Comparison of ENCODE assay signal across 11 cellular contexts in the genomic region with DNA sequence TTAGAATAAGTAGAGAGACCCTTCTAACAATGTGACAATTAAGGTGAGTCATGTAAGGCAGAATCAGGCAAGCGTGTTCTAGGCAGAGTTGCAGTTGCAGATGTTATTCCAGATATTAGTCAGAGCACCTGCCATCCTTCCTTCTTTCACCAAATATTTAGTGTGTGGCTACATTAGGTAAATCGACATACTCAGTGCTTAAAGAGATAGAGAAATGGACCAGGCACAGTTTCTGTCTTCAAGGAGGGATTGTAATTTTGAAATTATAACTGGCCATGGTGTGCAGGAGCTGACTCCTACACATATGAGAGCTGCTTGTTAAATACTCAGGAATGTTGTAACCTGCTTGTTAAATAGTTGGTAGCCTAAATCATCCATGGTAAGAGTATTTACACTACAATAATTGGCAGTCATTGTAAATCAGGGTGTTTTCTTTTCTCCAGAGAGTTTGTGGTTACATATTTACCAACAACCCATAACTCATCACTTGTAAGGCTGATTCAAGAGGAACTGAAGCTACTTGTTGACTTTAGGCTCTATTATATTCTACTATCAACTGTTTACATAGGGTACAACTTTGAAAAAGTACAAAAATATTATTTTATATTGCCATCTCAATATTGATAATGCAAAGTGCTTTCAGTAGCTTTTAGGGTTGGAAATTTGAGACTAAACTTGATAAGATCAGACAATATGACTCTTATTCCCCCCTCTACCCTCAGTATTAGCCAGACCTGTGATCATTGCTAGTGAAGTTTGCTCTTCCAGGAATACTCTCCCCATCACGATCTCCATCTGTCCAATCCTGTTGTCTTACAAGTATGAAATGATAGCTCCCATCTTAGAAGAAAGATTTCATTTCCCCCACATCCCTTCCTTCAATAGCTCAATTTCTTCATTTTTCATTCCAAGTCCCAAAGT.
A peak's percentile ranks its signal among the peaks of the same experiment; 100 is the strongest.
DNase-seq lines count a peak whose midpoint lies in the region; ATAC-seq and TF ChIP-seq lines count a peak whose summit lies in the region.
"Had no signal": no experiment of that assay in that cellular context is flagged by ENCODE, and none has a peak within 500 bp of the region (broad histone marks: within the 10 kb centered on the region; RNA-seq: fewer than 3 reads in every experiment).

No MANE protein-coding gene starts in this region.

- DNase-seq in GM12865 (ENCODE audit: low read depth) (peak; percentile 88), choroid plexus epithelial cell (ENCODE audit: low read depth) (peak; percentile 23), GF-D8 (lab: John Stamatoyannopoulos, UW) (no peak), GDM1 (lab: John Stamatoyannopoulos, UW) (no peak), superior temporal gyrus (ENCODE audit: extremely low spot score) (no peak)
- DNase-seq in activated CD4-positive, alpha-beta T cell treated with anti-CD3 and anti-CD28 coated beads, Interleukin-2, amount 50 U/mL, for 4 hours = no peak
- DNase-seq: activated CD8-positive, alpha-beta T cell treated with anti-CD3 and anti-CD28 coated beads for 36 hours; naive B cell; NCI-H526 had no signal

- H3K4me3 ChIP-seq in GM12865 (ENCODE audit: low read depth, low read length) (no peak overlapping the region), choroid plexus epithelial cell (ENCODE audit: low read depth, low read length) (no peak overlapping the region)

- ATAC-seq in GM21381 (IDR thresholded peaks at IDR 0.05; ENCODE audit: unreplicated experiment) = peak; percentile 93
- peak; percentile 96 for ATAC-seq in HG03159 (IDR thresholded peaks at IDR 0.05; ENCODE audit: unreplicated experiment)
- ATAC-seq: activated CD8-positive, alpha-beta T cell treated with anti-CD3 and anti-CD28 coated beads for 36 hours had no signal

- no peak for TF ChIP-seq CTCF in GM12865 (IDR thresholded peaks at IDR 0.05; ENCODE audit: insufficient read depth, low read depth, low read length, missing control alignments)
- TF ChIP-seq CTCF in choroid plexus epithelial cell (conservative IDR thresholded peaks at IDR 0.05; ENCODE audit: low read depth, low read length) = no peak

Comparison
In these comparisons a context has a peak if more than half of its experiments do, and no peak if none do; other contexts are left out.
1. DNase-seq: peak in GM12865 (single experiment) and choroid plexus epithelial cell (single experiment); none in GF-D8 (single experiment), activated CD4-positive, alpha-beta T cell treated with anti-CD3 and anti-CD28 coated beads, Interleukin-2, amount 50 U/mL, for 4 hours (0 of 2), GDM1 (single experiment) and superior temporal gyrus (single experiment).